ENCODE assay signal across 21 cellular contexts in the genomic region with DNA sequence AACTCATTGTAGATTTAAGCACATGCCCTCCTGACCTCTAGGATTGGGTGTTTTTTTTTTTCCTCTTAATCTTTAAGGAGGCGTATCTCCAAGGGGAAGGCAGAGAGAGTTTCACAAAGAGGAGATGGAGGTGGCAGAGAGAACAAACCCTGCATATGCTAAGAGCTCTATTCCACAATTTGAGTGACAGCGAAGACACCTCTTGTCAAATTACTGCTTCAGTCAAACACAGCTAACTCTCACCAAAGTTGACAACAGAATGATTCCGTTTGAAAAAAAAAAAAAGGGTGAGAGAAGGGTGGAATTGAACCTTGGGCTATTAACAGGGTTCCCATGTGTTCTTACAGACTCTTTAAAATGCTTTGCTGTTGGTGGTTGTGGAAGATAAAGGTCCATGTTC.
"Had no signal": no experiment of that assay in that cellular context is flagged by ENCODE, and none has a peak within 500 bp of the region (broad histone marks: within the 10 kb centered on the region; RNA-seq: fewer than 3 reads in every experiment).

No MANE protein-coding gene starts in this region.

- H3K36me3 ChIP-seq: colonic mucosa, esophagus muscularis mucosa, esophagus squamous epithelium, gastrocnemius medialis, gastroesophageal sphincter, heart left ventricle, heart right ventricle had no signal

- H3K27ac ChIP-seq: colonic mucosa, coronary artery, dorsolateral prefrontal cortex, epithelial cell of prostate, esophagus muscularis mucosa, esophagus squamous epithelium, foreskin keratinocyte, gastrocnemius medialis, gastroesophageal sphincter, heart left ventricle, heart right ventricle had no signal

- H3K27me3 ChIP-seq: colonic mucosa, foreskin keratinocyte, gastrocnemius medialis, heart left ventricle had no signal

- H3K9me3 ChIP-seq: colonic mucosa, esophagus muscularis mucosa, esophagus squamous epithelium, gastrocnemius medialis, gastroesophageal sphincter, heart left ventricle, heart right ventricle had no signal

- H3K4me3 ChIP-seq: colonic mucosa, coronary artery, dorsolateral prefrontal cortex, esophagus muscularis mucosa, esophagus squamous epithelium, gastrocnemius medialis, gastroesophageal sphincter, heart left ventricle, heart right ventricle had no signal

- DNase-seq: colonic mucosa; cortex of kidney; dermis blood vessel endothelial cell; dorsolateral prefrontal cortex; effector CD4-positive, alpha-beta T cell; effector CD8-positive, alpha-beta T cell; effector memory CD4-positive, alpha-beta T cell; effector memory CD8-positive, alpha-beta T cell; erythroblast; esophagus squamous epithelium; foreskin fibroblast; foreskin keratinocyte; foreskin melanocyte; gastrocnemius medialis; glutamatergic neuron; heart left ventricle; heart right ventricle had no signal
